27 cellular contexts compared by ENCODE assay signal in the genomic region with DNA sequence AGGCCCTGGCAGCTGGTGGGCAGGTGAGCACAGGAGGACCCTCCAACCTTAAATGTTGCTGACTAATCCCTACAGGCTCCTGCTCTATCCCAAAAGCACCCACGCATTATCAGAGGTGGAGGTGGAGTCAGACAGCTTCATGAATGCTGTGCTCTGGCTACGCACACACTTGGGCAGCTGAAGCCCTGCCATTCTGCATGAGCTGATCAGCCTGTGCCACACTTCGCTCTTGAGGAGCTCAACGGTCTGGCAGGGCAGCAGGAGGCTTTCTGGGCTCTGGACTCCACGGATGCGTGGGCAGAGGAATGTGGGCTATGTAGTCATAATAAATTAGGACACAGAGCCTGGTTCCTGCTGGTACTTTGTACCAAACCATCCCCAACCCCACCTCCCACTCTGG. TPM values are rescaled to one million over a fixed set of nuclear protein-coding genes. Genes with fewer than 3 reads are reported as not detected.
DNase-seq lines count a peak whose midpoint lies in the region; ATAC-seq and TF ChIP-seq lines count a peak whose summit lies in the region.
"Had no signal": no experiment of that assay in that cellular context is flagged by ENCODE, and none has a peak within 500 bp of the region (broad histone marks: within the 10 kb centered on the region; RNA-seq: fewer than 3 reads in every experiment).

No MANE protein-coding gene starts in this region.

- no peak overlapping the region for H2AFZ ChIP-seq in mammary epithelial cell (ENCODE audit: low read depth, low read length)

- H3K4me3 ChIP-seq in mammary epithelial cell (replicated peaks in 1 of 3; ENCODE audit: insufficient read depth in 1 of 3, low read depth in 2 of 3, low read length in 3 of 3), result no peak overlapping the region
- no peak overlapping the region for H3K4me3 ChIP-seq in thyroid gland (replicated peaks in 1 of 3)
- no peak overlapping the region for H3K4me3 ChIP-seq in vagina
- H3K4me3 ChIP-seq: breast epithelium, ovary, Peyer's patch had no signal

- H3K27ac ChIP-seq in mammary epithelial cell (ENCODE audit: insufficient read depth, low read depth, low read length) (no peak overlapping the region), thyroid gland (peak overlapping the region; percentile 80 to 87 (median 86)), vagina (no peak overlapping the region)
- H3K27ac ChIP-seq: breast epithelium, ovary, Peyer's patch had no signal

- H3K36me3 ChIP-seq in mammary epithelial cell (ENCODE audit: insufficient read depth, low read length) (peaks cover 17% of the 10 kb centered on the region), thyroid gland (peaks cover 23 to 32% of the 10 kb centered on the region in 2 donors), vagina (peaks cover 0 to 58% of the 10 kb centered on the region in 2 donors)
- H3K36me3 ChIP-seq: ovary had no signal

- H4K20me1 ChIP-seq in mammary epithelial cell (ENCODE audit: insufficient read depth, low read length), result no peaks in the 10 kb centered on the region

- no peak overlapping the region for H3K27ac Mint-ChIP-seq in MCF 10A (ENCODE audit: low read depth, unreplicated experiment)
- H3K27ac Mint-ChIP-seq: activated CD4-positive, alpha-beta memory T cell treated with anti-CD3 and anti-CD28 coated beads, Interleukin-2, amount 10 ng/mL, durations not matched to agents 7 days and 5 days; activated naive CD4-positive, alpha-beta T cell treated with anti-CD3 and anti-CD28 coated beads for 36 hours; B cell; CD4-positive, alpha-beta memory T cell; nephron progenitor cell; T-helper 2 cell treated with Interferon-gamma antibody and Interleukin-4, amounts not matched to agents 5 μg/mL and 100 μg/mL, for 36 hours had no signal

- intact Hi-C loops in MCF 10A (cut with micrococcal nuclease) (no loop called here), mammary epithelial cell (cut with micrococcal nuclease) (no loop called here), head of caudate nucleus (cut with DNase I) (no loop called here), thyroid gland (cut with DNase I) (no loop called here), vagina (cut with DNase I) (no loop called here)

- DNase-seq in MCF 10A (ENCODE audit: unreplicated experiment), result no peak
- no peak for DNase-seq in mammary epithelial cell
- peak in 36 of 42 donors; percentile 18 to 89 (median 56) for DNase-seq in head of caudate nucleus
- DNase-seq in thyroid gland, result peak; percentile 96 to 97
- DNase-seq in vagina (ENCODE audit: extremely low spot score in 2 of 2), result no peak
- DNase-seq: activated CD4-positive, alpha-beta memory T cell treated with anti-CD3 and anti-CD28 coated beads, Interleukin-2, amount 10 ng/mL, durations not matched to agents 7 days and 5 days; activated CD4-positive, CD25-positive, alpha-beta regulatory T cell treated with anti-CD3 and anti-CD28 coated beads, Interleukin-2, amount 50 U/mL, for 72 hours; activated CD8-positive, alpha-beta memory T cell treated with anti-CD3 and anti-CD28 coated beads, Interleukin-2, amount 50 U/mL, for 48 hours; activated naive CD4-positive, alpha-beta T cell treated with anti-CD3 and anti-CD28 coated beads for 36 hours; CD4-positive, alpha-beta memory T cell; left colon; NCI-H146; NCI-H446; NCI-H748 treated with DMSO at 0.1 percent for 48 hours; nephron progenitor cell; ovary; Peyer's patch; retina; SHP77 treated with DMSO at 0.1 percent for 48 hours; small intestine; stimulated activated naive CD4-positive, alpha-beta T cell had no signal

- POLR2A ChIA-PET in MCF 10A (lab: Yijun Ruan, JAX), result interaction anchor here (0.6 kb wide), 1 partner anchor 255 kb away, joined by 3 read pairs; no protein-coding TSS in a partner anchor

- 34% methylated on average over 6 of the region's 6 CpGs for WGBS in mammary epithelial cell (ENCODE audit: low coverage, missing lambda C conversion rate)
- 33 to 72% methylated on average over 4 to 6 of the region's 6 CpGs for WGBS in thyroid gland, 2 donors

- no peak overlapping the region for H3K4me2 ChIP-seq in mammary epithelial cell (ENCODE audit: insufficient read depth, low read depth, low read length)

- peaks cover 12% of the 10 kb centered on the region for H3K36me3 Mint-ChIP-seq in MCF 10A (ENCODE audit: insufficient read depth, unreplicated experiment)

- in situ Hi-C loops in mammary epithelial cell (cut with MboI; ENCODE audit: low sequenced_read_pairs in 2 of 2), result no loop called here

- H3K9me3 ChIP-seq in mammary epithelial cell (replicated peaks; ENCODE audit: insufficient read depth, low read length), result no peaks in the 10 kb centered on the region
- H3K9me3 ChIP-seq in thyroid gland, result no peaks in the 10 kb centered on the region
- no peaks in the 10 kb centered on the region for H3K9me3 ChIP-seq in vagina
- H3K9me3 ChIP-seq: breast epithelium, ovary, Peyer's patch had no signal

- TF ChIP-seq POLR2A in thyroid gland (IDR thresholded peaks at IDR 0.05) (peak in 1 of 2 donors; percentile 63), vagina (IDR thresholded peaks at IDR 0.05) (no peak)

- peaks cover 5% of the 10 kb centered on the region for H3K4me1 Mint-ChIP-seq in MCF 10A (ENCODE audit: insufficient read depth, unreplicated experiment)

- no peaks in the 10 kb centered on the region for H3K27me3 Mint-ChIP-seq in MCF 10A (ENCODE audit: insufficient read depth, unreplicated experiment)

- TF ChIP-seq CTCF in MCF 10A (IDR thresholded peaks at IDR 0.05; ENCODE audit: unreplicated experiment) (no peak), mammary epithelial cell (conservative IDR thresholded peaks at IDR 0.05 in 1 of 2, IDR thresholded peaks at IDR 0.05 in 1 of 2; ENCODE audit: extremely low read depth in 1 of 2, insufficient read depth in 1 of 2, low read depth in 1 of 2, low read length in 2 of 2) (no peak), thyroid gland (IDR thresholded peaks at IDR 0.05) (no peak), vagina (IDR thresholded peaks at IDR 0.05) (no peak)

- BruUV-seq in MCF 10A (replicated peaks; lab: Mats Ljungman, UMichigan), result TSS peak; percentile 39
- BruUV-seq in mammary epithelial cell (replicated peaks; lab: Mats Ljungman, UMichigan), result no TSS peak

- no peak for ATAC-seq in esophagus mucosa
- ATAC-seq: left colon had no signal

- H3K27me3 ChIP-seq in mammary epithelial cell (ENCODE audit: insufficient read depth, low read length) (no peaks in the 10 kb centered on the region), thyroid gland (no peaks in the 10 kb centered on the region), vagina (no peaks in the 10 kb centered on the region)
- H3K27me3 ChIP-seq: breast epithelium, ovary, Peyer's patch had no signal

- no peaks in the 10 kb centered on the region for H3K79me2 ChIP-seq in mammary epithelial cell (ENCODE audit: insufficient read depth, low read length)

- CTCF ChIA-PET in MCF 10A (lab: Yijun Ruan, JAX), result interaction anchor here (0.6 to 1.0 kb wide), 2 partner anchors 10 to 11 kb away, joined by 3 to 4 read pairs; no protein-coding TSS in a partner anchor
- CTCF ChIA-PET in mammary epithelial cell (lab: Charles Lee; ENCODE audit: low non-redundant PET), result no interaction called here

- no peak overlapping the region for H3K4me3 Mint-ChIP-seq in MCF 10A (ENCODE audit: unreplicated experiment)
- H3K4me3 Mint-ChIP-seq: activated CD4-positive, alpha-beta memory T cell treated with anti-CD3 and anti-CD28 coated beads, Interleukin-2, amount 10 ng/mL, durations not matched to agents 7 days and 5 days; activated naive CD4-positive, alpha-beta T cell treated with anti-CD3 and anti-CD28 coated beads for 36 hours; B cell; nephron progenitor cell; T-helper 2 cell treated with Interferon-gamma antibody and Interleukin-4, amounts not matched to agents 5 μg/mL and 100 μg/mL, for 36 hours had no signal

- H3K4me1 ChIP-seq in mammary epithelial cell (ENCODE audit: insufficient read depth, low read length) (peaks cover 6% of the 10 kb centered on the region), thyroid gland (peaks cover 14 to 41% of the 10 kb centered on the region in 2 donors), vagina (peaks cover 16% of the 10 kb centered on the region)
- H3K4me1 ChIP-seq: breast epithelium had no signal

- dilution Hi-C loops in mammary epithelial cell (cut with HindIII; ENCODE audit: low sequenced_read_pairs), result no loop called here

- no peak overlapping the region for H3K9ac ChIP-seq in mammary epithelial cell (ENCODE audit: insufficient read depth, low read length)

- no peaks in the 10 kb centered on the region for H3K9me3 Mint-ChIP-seq in MCF 10A (ENCODE audit: unreplicated experiment)
- H3K9me3 Mint-ChIP-seq: activated CD4-positive, alpha-beta memory T cell treated with anti-CD3 and anti-CD28 coated beads, Interleukin-2, amount 10 ng/mL, durations not matched to agents 7 days and 5 days; activated naive CD4-positive, alpha-beta T cell treated with anti-CD3 and anti-CD28 coated beads for 36 hours; CD4-positive, alpha-beta memory T cell; nephron progenitor cell; T-helper 2 cell treated with Interferon-gamma antibody and Interleukin-4, amounts not matched to agents 5 μg/mL and 100 μg/mL, for 36 hours had no signal

RNA-seq across cellular contexts. Expression of gene MST1, which starts 6.1 kb away (rescaled TPM):
- total RNA-seq in MCF 10A (2022) (16.3 and 18.2 TPM in 2 replicates), mammary epithelial cell (10 to 100 TPM in 1 of 2 donors, 1 to 10 TPM in 1; 8.3 to 13.6 TPM), thyroid gland (10 to 100 TPM; 21.5 to 43.5 (median 40.7) TPM), esophagus mucosa (7.6 TPM), vagina (10.8 TPM)
- 5.5 TPM for polyA plus RNA-seq in mammary epithelial cell
- not detected for polyA minus RNA-seq in mammary epithelial cell

RNA-seq across cellular contexts. Expression of gene RNF123, which starts 6.2 kb away (rescaled TPM):
- total RNA-seq in MCF 10A (2022), result 47.8 and 48.6 TPM in 2 replicates
- 10 to 100 TPM; 27.7 to 41.5 TPM for total RNA-seq in mammary epithelial cell
- 34.0 TPM for polyA plus RNA-seq in mammary epithelial cell
- 54.0 TPM for polyA minus RNA-seq in mammary epithelial cell
- 10 to 100 TPM; 25.9 to 36.8 (median 33.5) TPM for total RNA-seq in thyroid gland
- total RNA-seq in esophagus mucosa, result 19.4 TPM
- 25.8 TPM for total RNA-seq in vagina

RNA-seq across cellular contexts. Expression of gene APEH, which starts 9.0 kb away (rescaled TPM):
- total RNA-seq in MCF 10A (2022) (95.8 and 127 TPM in 2 replicates), mammary epithelial cell (100 to 1,000 TPM; 130 to 183 TPM), thyroid gland (100 to 1,000 TPM in 3 of 4 donors, 10 to 100 TPM in 1; 92.2 to 219 (median 185) TPM), esophagus mucosa (103 TPM), vagina (53.3 TPM)
- polyA plus RNA-seq in mammary epithelial cell, result 188 TPM
- polyA minus RNA-seq in mammary epithelial cell, result 270 TPM

RNA-seq across cellular contexts. Expression of gene AMIGO3, which starts 36.3 kb away (rescaled TPM):
- total RNA-seq in MCF 10A (2022), result 0.79 TPM in 1 of 2 replicates, not detected in the other
- total RNA-seq in mammary epithelial cell, result under 1 TPM in 1 of 2 donors, not detected in 1; 0.50 TPM
- not detected for polyA plus RNA-seq in mammary epithelial cell
- 2.1 TPM for polyA minus RNA-seq in mammary epithelial cell
- 1 to 10 TPM in 2 of 4 donors, under 1 TPM in 2; 0.40 to 2.8 (median 1.0) TPM for total RNA-seq in thyroid gland
- not detected for total RNA-seq in esophagus mucosa
- not detected for total RNA-seq in vagina
- total RNA-seq: activated naive CD4-positive, alpha-beta T cell treated with anti-CD3 and anti-CD28 coated beads for 36 hours; B cell; CD4-positive, alpha-beta memory T cell; frontal cortex; left colon; urinary bladder had no signal
- polyA plus RNA-seq: CD4-positive, alpha-beta memory T cell had no signal

RNA-seq across cellular contexts. Expression of gene GMPPB, which starts 40.6 kb away (rescaled TPM):
- total RNA-seq in MCF 10A (2022), result 84.3 and 88.1 TPM in 2 replicates
- 10 to 100 TPM; 19.2 to 38.4 TPM for total RNA-seq in mammary epithelial cell
- 40.7 TPM for polyA plus RNA-seq in mammary epithelial cell
- 48.7 TPM for polyA minus RNA-seq in mammary epithelial cell
- 10 to 100 TPM; 28.5 to 85.6 (median 57.7) TPM for total RNA-seq in thyroid gland
- 22.5 TPM for total RNA-seq in esophagus mucosa
- total RNA-seq in vagina, result 19.9 TPM

Comparison
In these comparisons a context has a peak if more than half of its experiments do, and no peak if none do; other contexts are left out.
1. DNase-seq: peak in head of caudate nucleus (36 of 42) and thyroid gland (2 of 2); none in MCF 10A (single experiment), mammary epithelial cell (single experiment) and vagina (0 of 2).
2. H3K27ac ChIP-seq: peak in thyroid gland (3 of 3); none in mammary epithelial cell (single experiment) and vagina (single experiment).